16 cellular contexts compared by ENCODE assay signal in the genomic region with DNA sequence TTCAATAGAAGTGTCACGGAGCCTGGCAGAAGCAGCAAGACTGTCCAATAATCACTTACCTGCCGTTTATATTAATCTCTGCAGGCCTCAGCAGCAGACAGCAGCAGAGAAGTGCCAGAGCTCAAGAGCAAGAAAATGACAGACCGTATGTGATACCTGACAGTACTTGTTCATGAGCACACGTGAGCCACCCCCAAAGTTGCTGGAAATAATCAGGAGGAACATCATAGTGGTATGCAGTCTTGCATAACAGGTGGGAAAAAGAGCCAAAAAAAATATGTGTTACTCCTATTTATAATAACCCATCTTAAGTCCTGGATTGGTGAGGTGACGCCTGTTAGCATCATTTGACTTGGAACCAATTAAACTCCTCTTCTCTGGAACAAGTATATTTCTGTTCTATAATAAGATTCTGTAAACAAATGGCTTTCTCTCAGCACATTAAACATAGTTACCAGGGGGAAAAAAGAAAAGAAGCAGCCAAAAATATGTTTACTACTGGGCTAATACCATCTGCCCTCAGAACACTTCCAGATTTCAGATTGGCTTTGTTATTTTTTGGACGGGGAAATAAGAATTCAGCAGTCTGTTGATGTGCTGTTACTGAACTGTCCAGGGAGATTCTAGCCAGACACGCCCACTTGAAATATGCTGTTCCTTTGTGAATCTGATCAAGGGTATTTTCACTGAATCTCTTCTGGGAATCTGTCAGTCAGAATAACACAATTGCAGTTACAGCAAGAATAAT. TPM values are rescaled to one million over a fixed set of nuclear protein-coding genes. Genes with fewer than 3 reads are reported as not detected.
DNase-seq lines count a peak whose midpoint lies in the region; ATAC-seq, FAIRE-seq and TF ChIP-seq lines count a peak whose summit lies in the region.
"Had no signal": no experiment of that assay in that cellular context is flagged by ENCODE, and none has a peak within 500 bp of the region (broad histone marks: within the 10 kb centered on the region; RNA-seq: fewer than 3 reads in every experiment).

No MANE protein-coding gene starts in this region.

- no peak overlapping the region for H4K8ac ChIP-seq in mesenchymal stem cell (ENCODE audit: low read length)

- peak in 1 of 2 experiments; percentile 50; a peak in 1 of 6 replicates for ATAC-seq in A549
- ATAC-seq in activated T-cell treated with anti-CD3 and anti-CD28 coated beads, Interleukin-2, amount 50 U/mL, for 72 hours (replicated peaks in 1 of 2) = no peak
- ATAC-seq: natural killer cell had no signal

- H3K27ac Mint-ChIP-seq in progenitor cell of endocrine pancreas (no peak overlapping the region), nephron progenitor cell (no peak overlapping the region)
- H3K27ac Mint-ChIP-seq in activated T-cell treated with anti-CD3 and anti-CD28 coated beads, Interleukin-2, amount 50 U/mL, for 72 hours = no peak overlapping the region
- H3K27ac Mint-ChIP-seq: activated CD4-positive, alpha-beta T cell treated with anti-CD3 and anti-CD28 coated beads, Interleukin-2, amount 10 ng/mL, durations not matched to agents 24 days and 14 days; activated naive CD8-positive, alpha-beta T cell; CD8-positive, alpha-beta memory T cell; natural killer cell had no signal

- peaks cover 4% of the 10 kb centered on the region for H3K4me1 Mint-ChIP-seq in progenitor cell of endocrine pancreas (ENCODE audit: low read depth)
- H3K4me1 Mint-ChIP-seq in activated T-cell treated with anti-CD3 and anti-CD28 coated beads, Interleukin-2, amount 50 U/mL, for 72 hours (ENCODE audit: low read depth) = no peaks in the 10 kb centered on the region
- no peaks in the 10 kb centered on the region for H3K4me1 Mint-ChIP-seq in nephron progenitor cell
- H3K4me1 Mint-ChIP-seq: activated CD4-positive, alpha-beta T cell treated with anti-CD3 and anti-CD28 coated beads, Interleukin-2, amount 10 ng/mL, durations not matched to agents 24 days and 14 days; CD8-positive, alpha-beta memory T cell; central memory CD8-positive, alpha-beta T cell; natural killer cell had no signal

- DNase-seq in A549 (ENCODE audit: low read depth in 1 of 2, low spot score in 1 of 2) = no peak
- DNase-seq in bronchial epithelial cell (ENCODE audit: low read depth) = peak; percentile 43
- DNase-seq in mesenchymal stem cell = no peak
- DNase-seq in progenitor cell of endocrine pancreas (ENCODE audit: low spot score, unreplicated experiment) = no peak
- no peak for DNase-seq in GM12892 (ENCODE audit: insufficient read length)
- no peak for DNase-seq in activated T-cell treated with anti-CD3 and anti-CD28 coated beads, Interleukin-2, amount 50 U/mL, for 72 hours
- DNase-seq in nephron progenitor cell = no peak
- DNase-seq: activated CD4-positive, alpha-beta T cell treated with anti-CD3 and anti-CD28 coated beads, Interleukin-2, amount 10 ng/mL, durations not matched to agents 24 days and 14 days; CD8-positive, alpha-beta memory T cell; Karpas-422; natural killer cell had no signal

- H2BK15ac ChIP-seq in mesenchymal stem cell (ENCODE audit: low read depth, poor library complexity, severe bottlenecking) = no peak overlapping the region

- 0 out of 3 replicates have a peak, but pooled peaks cover 7% of the 10 kb centered on the region for H3K4me1 ChIP-seq in A549
- H3K4me1 ChIP-seq in HEK293 (ENCODE audit: control insufficient read depth, insufficient read depth, low read length) = no peaks in the 10 kb centered on the region
- H3K4me1 ChIP-seq in mesenchymal stem cell (ENCODE audit: control insufficient read depth, insufficient read depth, low read depth, low read length) = no peaks in the 10 kb centered on the region

- H3K27me3 ChIP-seq in bronchial epithelial cell (ENCODE audit: control insufficient read depth, insufficient read depth, low read length) = peaks cover 2% of the 10 kb centered on the region
- H3K27me3 ChIP-seq in mesenchymal stem cell (ENCODE audit: control insufficient read depth in 1 of 2, insufficient read depth in 1 of 2, low read length in 2 of 2) = peaks cover 0 to 25% of the 10 kb centered on the region in 2 experiments

- TF ChIP-seq CTCF in A549 (IDR thresholded peaks at IDR 0.05) (no peak), HEK293 (tag by site-specific recombination; IDR thresholded peaks at IDR 0.05) (no peak), bronchial epithelial cell (IDR thresholded peaks at IDR 0.05; ENCODE audit: insufficient read depth, low read length, severe bottlenecking) (no peak), progenitor cell of endocrine pancreas (IDR thresholded peaks at IDR 0.05; ENCODE audit: unreplicated experiment) (no peak), nephron progenitor cell (IDR thresholded peaks at IDR 0.05) (no peak)

- H3K18ac ChIP-seq in mesenchymal stem cell (ENCODE audit: low read depth in 1 of 2, low read length in 2 of 2) = no peak overlapping the region

- H2BK5ac ChIP-seq in mesenchymal stem cell (ENCODE audit: low read depth, low read length, poor library complexity, severe bottlenecking) = no peak overlapping the region

- TF ChIP-seq EP300 in A549 (IDR thresholded peaks at IDR 0.05) = no peak

- no peaks in the 10 kb centered on the region for H3K36me3 ChIP-seq in HEK293 (ENCODE audit: control insufficient read depth in 2 of 2, insufficient read depth in 1 of 2, low read length in 2 of 2)
- H3K36me3 ChIP-seq in bronchial epithelial cell (ENCODE audit: control insufficient read depth, insufficient read depth, low read length) = no peaks in the 10 kb centered on the region
- H3K36me3 ChIP-seq in mesenchymal stem cell (ENCODE audit: control insufficient read depth in 1 of 2, insufficient read depth in 2 of 2, low read depth in 1 of 2, low read length in 2 of 2) = no peaks in the 10 kb centered on the region

- no peak overlapping the region for H2AK5ac ChIP-seq in mesenchymal stem cell (ENCODE audit: low read length, severe bottlenecking)

- no peak overlapping the region for H3K4ac ChIP-seq in mesenchymal stem cell (ENCODE audit: low read depth in 1 of 2, low read length in 2 of 2)

- no peak overlapping the region for H3K4me3 ChIP-seq in A549
- no peak overlapping the region for H3K4me3 ChIP-seq in HEK293 (ENCODE audit: low read depth, low read length)
- H3K4me3 ChIP-seq in bronchial epithelial cell (ENCODE audit: low read depth, low read length) = no peak overlapping the region
- H3K4me3 ChIP-seq in mesenchymal stem cell (ENCODE audit: insufficient read depth in 1 of 2, low read depth in 1 of 2, low read length in 2 of 2) = no peak overlapping the region

- no peak overlapping the region for H2AFZ ChIP-seq in mesenchymal stem cell (ENCODE audit: low read depth, low read length)

- CTCF ChIA-PET in A549 (lab: Yijun Ruan, JAX) (no interaction called here), HEK293 (lab: Yijun Ruan, JAX) (interaction anchor here (1.0 kb wide), 1 partner anchor 14 kb away, joined by 3 read pairs; no protein-coding TSS in a partner anchor)

- no peak for TF ChIP-seq RAD21 in A549 (conservative IDR thresholded peaks at IDR 0.05 in 1 of 2, IDR thresholded peaks at IDR 0.05 in 1 of 2)

- H2BK12ac ChIP-seq in mesenchymal stem cell (ENCODE audit: low read length in 2 of 2) = no peak overlapping the region

- H4K91ac ChIP-seq in mesenchymal stem cell (ENCODE audit: low read length) = no peak overlapping the region

- H3K27ac ChIP-seq in A549 (no peak overlapping the region), HEK293 (ENCODE audit: extremely low read depth, low read depth, low read length) (no peak overlapping the region), mesenchymal stem cell (ENCODE audit: low read length, poor library complexity, severe bottlenecking) (no peak overlapping the region)

- H3K27me3 Mint-ChIP-seq in progenitor cell of endocrine pancreas (peaks cover 5% of the 10 kb centered on the region), nephron progenitor cell (ENCODE audit: low read depth, poor library complexity) (peaks cover 18% of the 10 kb centered on the region)
- no peaks in the 10 kb centered on the region for H3K27me3 Mint-ChIP-seq in activated T-cell treated with anti-CD3 and anti-CD28 coated beads, Interleukin-2, amount 50 U/mL, for 72 hours (ENCODE audit: low read depth)

- H3K4me2 ChIP-seq in A549 (0 out of 3 replicates have a peak overlapping the region, but pooled peaks have one; percentile 32), mesenchymal stem cell (ENCODE audit: low read length, poor library complexity, severe bottlenecking) (no peak overlapping the region)

- no peaks in the 10 kb centered on the region for H3K79me1 ChIP-seq in mesenchymal stem cell (replicated peaks; ENCODE audit: low read length, poor library complexity, severe bottlenecking)

- TF ChIP-seq POLR2A in A549 (IDR thresholded peaks at IDR 0.05; ENCODE audit: low read length) (no peak), GM12892 (IDR thresholded peaks at IDR 0.05; ENCODE audit: low read depth, low read length) (no peak)

- H3K9me3 ChIP-seq in A549 = no peaks in the 10 kb centered on the region
- no peaks in the 10 kb centered on the region for H3K9me3 ChIP-seq in HEK293 (ENCODE audit: control insufficient read depth, insufficient read depth, low read depth, low read length)
- H3K9me3 ChIP-seq in mesenchymal stem cell (ENCODE audit: control insufficient read depth, low read length) = no peaks in the 10 kb centered on the region

- peak overlapping the region; percentile 39 for H3K9ac ChIP-seq in mesenchymal stem cell (ENCODE audit: low read length)

- WGBS in A549 (ENCODE audit: missing lambda C conversion rate) = 46% methylated on average over 7 of the region's 7 CpGs
- 88% methylated on average over 5 of the region's 7 CpGs for WGBS in mesenchymal stem cell

- H3K9me3 Mint-ChIP-seq in progenitor cell of endocrine pancreas (ENCODE audit: low read depth) (no peaks in the 10 kb centered on the region), nephron progenitor cell (no peaks in the 10 kb centered on the region)
- no peaks in the 10 kb centered on the region for H3K9me3 Mint-ChIP-seq in activated T-cell treated with anti-CD3 and anti-CD28 coated beads, Interleukin-2, amount 50 U/mL, for 72 hours
- H3K9me3 Mint-ChIP-seq: activated CD4-positive, alpha-beta T cell treated with anti-CD3 and anti-CD28 coated beads, Interleukin-2, amount 10 ng/mL, durations not matched to agents 24 days and 14 days; central memory CD8-positive, alpha-beta T cell had no signal

- no peak for FAIRE-seq in A549 (lab: Jason Lieb, UNC)
- no peak for FAIRE-seq in bronchial epithelial cell (lab: Jason Lieb, UNC)
- no peak for FAIRE-seq in GM12892 (lab: Jason Lieb, UNC)
- FAIRE-seq: GM12891 had no signal

- H3K14ac ChIP-seq in mesenchymal stem cell (ENCODE audit: low read length in 2 of 2) = no peak overlapping the region

- H3K36me3 Mint-ChIP-seq in progenitor cell of endocrine pancreas (ENCODE audit: insufficient read depth) = no peaks in the 10 kb centered on the region
- H3K36me3 Mint-ChIP-seq in activated T-cell treated with anti-CD3 and anti-CD28 coated beads, Interleukin-2, amount 50 U/mL, for 72 hours (ENCODE audit: insufficient read depth in 2 of 2) = no peaks in the 10 kb centered on the region
- H3K36me3 Mint-ChIP-seq in nephron progenitor cell (ENCODE audit: low read depth) = no peaks in the 10 kb centered on the region
- H3K36me3 Mint-ChIP-seq: CD8-positive, alpha-beta memory T cell; natural killer cell had no signal

- no peak overlapping the region for H3K23ac ChIP-seq in mesenchymal stem cell (ENCODE audit: low read length in 2 of 2)

- H3K4me3 Mint-ChIP-seq in progenitor cell of endocrine pancreas (ENCODE audit: low read depth) (no peak overlapping the region), nephron progenitor cell (no peak overlapping the region)
- H3K4me3 Mint-ChIP-seq in activated T-cell treated with anti-CD3 and anti-CD28 coated beads, Interleukin-2, amount 50 U/mL, for 72 hours = no peak overlapping the region
- H3K4me3 Mint-ChIP-seq: activated CD4-positive, alpha-beta T cell treated with anti-CD3 and anti-CD28 coated beads, Interleukin-2, amount 10 ng/mL, durations not matched to agents 24 days and 14 days; activated naive CD8-positive, alpha-beta T cell; CD8-positive, alpha-beta memory T cell; central memory CD8-positive, alpha-beta T cell; natural killer cell had no signal

- H2BK120ac ChIP-seq in mesenchymal stem cell (ENCODE audit: low read depth, low read length) = no peak overlapping the region

- POLR2A ChIA-PET in A549 (lab: Yijun Ruan, JAX) = no interaction called here
- POLR2A ChIA-PET in HEK293 (lab: Yijun Ruan, JAX) = no interaction called here

RNA-seq across cellular contexts. Expression of a gene that starts 7.9 kb away (rescaled TPM):
- polyA plus RNA-seq in A549 (2011; rRNA removed) (2.0 and 2.2 TPM in 2 replicates), A549 (2017; fragmentation: RNase III; extraction: RNeasy Plus Mini Kit Qiagen cat#74134 plus additional on column Dnase treatment) (0.72 to 1.3 TPM (median 1.2 TPM) in 3 replicates)
- polyA plus RNA-seq in A549 (2012; cell fraction: cytosol; rRNA removed) = 1.1 and 1.3 TPM in 2 replicates
- polyA plus RNA-seq in A549 (2012; cell fraction: nucleus; rRNA removed) = 0.65 and 1.7 TPM in 2 replicates
- polyA minus RNA-seq in A549 (2011; rRNA and poly(A)+ RNA removed) = 1.3 and 2.1 TPM in 2 replicates
- total RNA-seq in bronchial epithelial cell (not detected in 2 replicates), progenitor cell of endocrine pancreas (0.67 TPM in 1 of 2 replicates, not detected in the other)
- polyA plus RNA-seq in mesenchymal stem cell (2013, experiment 1 of 2) = 0.21 TPM
- polyA plus RNA-seq in mesenchymal stem cell (2013, experiment 2 of 2) = not detected
- polyA plus RNA-seq in GM12892 (2012; ENCODE audit: missing spikeins) = not detected
- total RNA-seq in activated T-cell treated with anti-CD3 and anti-CD28 coated beads, Interleukin-2, amount 50 U/mL, for 72 hours = not detected
- total RNA-seq: activated CD4-positive, alpha-beta T cell treated with anti-CD3 and anti-CD28 coated beads, Interleukin-2, amount 10 ng/mL, durations not matched to agents 24 days and 14 days; CD8-positive, alpha-beta memory T cell; natural killer cell; pulmonary artery endothelial cell had no signal
- polyA plus RNA-seq: CD8-positive, alpha-beta memory T cell had no signal
